12 cellular contexts compared by ENCODE assay signal in genomic region chrX:9135901-9136510, GRCh38.
"Had no signal": no experiment of that assay in that cellular context is flagged by ENCODE, and none has a peak within 500 bp of the region (broad histone marks: within the 10 kb centered on the region; RNA-seq: fewer than 3 reads in every experiment).

No MANE protein-coding gene starts in this region.

- DNase-seq: activated CD4-positive, alpha-beta T cell treated with anti-CD3 and anti-CD28 coated beads for 36 hours; activated naive CD4-positive, alpha-beta T cell treated with anti-CD3 and anti-CD28 coated beads for 36 hours; cerebellar nuclear complex; hippocampal formation; stimulated activated CD4-positive, alpha-beta T cell treated with anti-CD3 and anti-CD28 coated beads, Interleukin-4, amount 100 ng/mL, for 4 hours; stomach; T-cell; T1000; uterus had no signal

- H3K4me3 ChIP-seq: esophagus muscularis mucosa, stomach, uterus had no signal

- H3K27ac ChIP-seq: esophagus muscularis mucosa, parathyroid adenoma, stomach, uterus, VCaP had no signal

- H3K9ac ChIP-seq: parathyroid adenoma had no signal

- ATAC-seq: activated CD4-positive, alpha-beta T cell treated with anti-CD3 and anti-CD28 coated beads for 36 hours; T-cell had no signal

- H3K27me3 ChIP-seq: esophagus muscularis mucosa, stomach, uterus had no signal

- H3K4me1 ChIP-seq: esophagus muscularis mucosa, parathyroid adenoma, stomach, uterus had no signal

- H3K36me3 ChIP-seq: esophagus muscularis mucosa, stomach, uterus had no signal

- H3K79me2 ChIP-seq: parathyroid adenoma had no signal

- H2AFZ ChIP-seq: parathyroid adenoma had no signal

- H3K9me3 ChIP-seq: esophagus muscularis mucosa, stomach, uterus had no signal
